12 cellular contexts compared by ENCODE assay signal in genomic region chr17:72373910-72374741, GRCh38.
A peak's percentile ranks its signal among the peaks of the same experiment; 100 is the strongest.
DNase-seq lines count a peak whose midpoint lies in the region; ATAC-seq and TF ChIP-seq lines count a peak whose summit lies in the region.
"Had no signal": no experiment of that assay in that cellular context is flagged by ENCODE, and none has a peak within 500 bp of the region (broad histone marks: within the 10 kb centered on the region; RNA-seq: fewer than 3 reads in every experiment).

No MANE protein-coding gene starts in this region.

- H3K9me3 ChIP-seq in HEK293 (ENCODE audit: control insufficient read depth, insufficient read depth, low read depth, low read length) (no peaks in the 10 kb centered on the region), Panc1 (ENCODE audit: control insufficient read depth, insufficient read depth, low read depth, low read length) (no peaks in the 10 kb centered on the region), Peyer's patch (no peaks in the 10 kb centered on the region)
- H3K9me3 ChIP-seq: body of pancreas had no signal

- CTCF ChIA-PET in HEK293 (lab: Yijun Ruan, JAX), result interaction anchor here (0.6 kb wide), 1 partner anchor 9 kb away, joined by 3 read pairs; no protein-coding TSS in a partner anchor
- CTCF ChIA-PET in Panc1 (lab: Charles Lee), result no interaction called here

- H3K27me3 ChIP-seq in Panc1 (ENCODE audit: control insufficient read depth, insufficient read depth, low read length) (no peaks in the 10 kb centered on the region), Peyer's patch (no peaks in the 10 kb centered on the region)
- H3K27me3 ChIP-seq: body of pancreas had no signal

- TF ChIP-seq CTCF in HEK293 (tag by site-specific recombination; IDR thresholded peaks at IDR 0.05) (no peak), Panc1 (IDR thresholded peaks at IDR 0.05) (no peak), fibroblast of the aortic adventitia (IDR thresholded peaks at IDR 0.05; ENCODE audit: insufficient read depth, low read length) (no peak), Peyer's patch (IDR thresholded peaks at IDR 0.05) (no peak)

- intact Hi-C loops in Panc1 (cut with micrococcal nuclease; ENCODE audit: unreplicated experiment), result no loop called here
- intact Hi-C loops in sciatic nerve (cut with DNase I), result no loop called here

- H3K4me3 ChIP-seq in HEK293 (ENCODE audit: low read depth, low read length) (no peak overlapping the region), Panc1 (ENCODE audit: low read depth in 2 of 2, low read length in 2 of 2) (no peak overlapping the region), fibroblast of the aortic adventitia (ENCODE audit: low read depth, low read length) (no peak overlapping the region), Peyer's patch (no peak overlapping the region)
- H3K4me3 ChIP-seq: body of pancreas, GM23338 had no signal

- in situ Hi-C loops in Panc1 (cut with HindIII; ENCODE audit: low pct_unique_long_range_greater_than_20kb, low sequenced_read_pairs), result no loop called here

- no peak for TF ChIP-seq POLR2A in Peyer's patch (IDR thresholded peaks at IDR 0.05)

- no peaks in the 10 kb centered on the region for H3K4me1 ChIP-seq in HEK293 (ENCODE audit: control insufficient read depth, insufficient read depth, low read length)
- no peaks in the 10 kb centered on the region; the same call in 1 of the 2 replicates for H3K4me1 ChIP-seq in Panc1 (ENCODE audit: control insufficient read depth, insufficient read depth, low read length)
- H3K4me1 ChIP-seq in Peyer's patch, result no peaks in the 10 kb centered on the region

- ATAC-seq in Panc1, result 0 out of 2 replicates have a peak, but pooled peaks have one; percentile 31
- no peak for ATAC-seq in GM19035 (IDR thresholded peaks at IDR 0.05; ENCODE audit: unreplicated experiment)
- ATAC-seq in sciatic nerve, result no peak
- ATAC-seq: body of pancreas, GM23338 had no signal

- H3K36me3 ChIP-seq in HEK293 (ENCODE audit: control insufficient read depth in 2 of 2, insufficient read depth in 1 of 2, low read length in 2 of 2) (no peaks in the 10 kb centered on the region), Panc1 (ENCODE audit: control insufficient read depth, insufficient read depth, low read length) (no peaks in the 10 kb centered on the region), Peyer's patch (no peaks in the 10 kb centered on the region)

- POLR2A ChIA-PET in HEK293 (lab: Yijun Ruan, JAX) (interaction anchor here (1.5 kb wide), 1 partner anchor 13 kb away, joined by 3 read pairs; no protein-coding TSS in a partner anchor), Panc1 (lab: Charles Lee) (no interaction called here)

- no TSS peak for BruUV-seq in Panc1 (replicated peaks; lab: Mats Ljungman, UMichigan)

- no peak overlapping the region for H3K27ac ChIP-seq in HEK293 (ENCODE audit: extremely low read depth, low read depth, low read length)
- peak overlapping the region; percentile 23; the same call in 1 of the 2 replicates for H3K27ac ChIP-seq in Panc1 (ENCODE audit: low read length)
- no peak overlapping the region for H3K27ac ChIP-seq in Peyer's patch
- H3K27ac ChIP-seq: body of pancreas had no signal

- DNase-seq in Panc1 (ENCODE audit: low read depth, low spot score), result no peak
- DNase-seq in fibroblast of the aortic adventitia (ENCODE audit: low read depth), result peak; percentile 45
- DNase-seq in retina, result peak; percentile 73
- no peak for DNase-seq in NCI-H187 (lab: John Stamatoyannopoulos, UW)
- DNase-seq in Peyer's patch, result no peak
- no peak for DNase-seq in sciatic nerve (ENCODE audit: low spot score)
- DNase-seq: body of pancreas, mesendoderm, NCI-H1417 treated with DMSO at 0.1 percent for 48 hours had no signal

TF ChIP-seq in HEK293, 187 proteins besides CTCF, POLR2A, EP300 and RAD21:
- TF ChIP-seq ZNF354C (tag by site-specific recombination; IDR thresholded peaks at IDR 0.05; ENCODE audit: borderline replicate concordance, low read depth) (no peak), ZNF274 (IDR thresholded peaks at IDR 0.05; ENCODE audit: low read length) (no peak), ZNF274 (tag by site-specific recombination; IDR thresholded peaks at IDR 0.05; ENCODE audit: borderline replicate concordance) (no peak), ZNF596 (tag by site-specific recombination; IDR thresholded peaks at IDR 0.05) (no peak), ZNF341 (tag by site-specific recombination; IDR thresholded peaks at IDR 0.05; ENCODE audit: low read depth) (peak; percentile 70), TCF7L2 (IDR thresholded peaks at IDR 0.05; ENCODE audit: borderline replicate concordance, low read depth, low read length) (no peak), ZNF521 (tag by site-specific recombination; IDR thresholded peaks at IDR 0.05) (no peak), ZBTB8A (tag by site-specific recombination; IDR thresholded peaks at IDR 0.05) (peak; percentile 35), ZNF449 (tag by site-specific recombination; IDR thresholded peaks at IDR 0.05) (0 out of 2 replicates have a peak, but pooled peaks have one; percentile 54), ZIC2 (tag by site-specific recombination; IDR thresholded peaks at IDR 0.05) (peak; percentile 94), GLIS1 (tag by site-specific recombination; IDR thresholded peaks at IDR 0.05) (peak; percentile 73), ZNF529 (tag by site-specific recombination; IDR thresholded peaks at IDR 0.05; ENCODE audit: insufficient replicate concordance) (no peak)
TF ChIP-seq in HEK293: peak in this region for 5.

Comparison
In these comparisons a context has a peak if more than half of its experiments do, and no peak if none do; other contexts are left out.
1. DNase-seq: peak in fibroblast of the aortic adventitia (single experiment) and retina (single experiment); none in Panc1 (single experiment), NCI-H187 (0 of 2), Peyer's patch (0 of 3) and sciatic nerve (single experiment).